8 cellular contexts compared by ENCODE assay signal in the genomic region with DNA sequence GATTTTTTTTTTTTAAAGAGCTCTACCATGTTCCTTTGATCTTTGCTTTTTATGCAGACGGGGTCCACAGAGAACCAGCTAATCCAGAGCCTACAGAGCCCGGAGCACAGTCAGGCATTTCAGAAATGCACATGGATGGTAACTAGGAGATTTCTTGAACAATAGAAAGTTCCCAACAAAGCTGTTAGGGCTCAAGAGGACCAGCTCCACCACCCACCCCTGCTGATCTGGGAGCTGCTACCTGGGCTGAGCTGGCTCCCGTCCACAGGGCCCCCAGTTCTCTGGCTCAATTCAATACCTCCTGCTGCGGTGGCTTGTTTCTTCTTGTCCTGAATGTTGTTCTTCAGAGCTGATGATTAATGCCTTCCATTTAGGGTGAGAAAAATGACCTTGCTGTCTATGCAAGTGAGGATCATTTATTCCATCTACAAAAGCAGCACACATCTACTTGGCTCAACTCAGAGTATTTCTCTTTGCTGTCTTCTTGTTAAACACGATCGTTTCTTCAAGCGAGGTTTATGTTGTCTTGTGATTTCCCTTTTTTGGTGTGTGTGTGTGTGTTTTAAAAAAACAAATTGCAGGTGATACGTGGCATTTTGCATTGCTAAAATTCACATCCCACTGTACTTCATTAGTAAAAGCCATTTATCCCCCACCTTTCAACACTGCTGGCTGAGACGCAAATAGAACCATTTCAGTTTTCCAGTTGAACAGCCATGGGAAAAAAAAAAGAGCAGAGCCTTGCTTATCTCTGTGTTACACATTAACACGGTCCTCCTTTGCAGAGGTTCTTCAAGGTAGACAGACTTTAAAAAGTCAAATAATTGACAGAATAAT. TPM values are rescaled to one million over a fixed set of nuclear protein-coding genes. Genes with fewer than 3 reads are reported as not detected.
DNase-seq lines count a peak whose midpoint lies in the region; ATAC-seq and TF ChIP-seq lines count a peak whose summit lies in the region.

No MANE protein-coding gene starts in this region.

- H3K27me3 ChIP-seq in vagina: no peaks in the 10 kb centered on the region

- no peak overlapping the region for H3K4me3 Mint-ChIP-seq in effector memory CD8-positive, alpha-beta T cell

- no peaks in the 10 kb centered on the region for H3K9me3 Mint-ChIP-seq in effector memory CD8-positive, alpha-beta T cell

- H3K27ac Mint-ChIP-seq in effector memory CD8-positive, alpha-beta T cell: no peak overlapping the region

- H3K36me3 ChIP-seq in vagina: no peaks in the 10 kb centered on the region

- peak overlapping the region; percentile 81 to 87 for H3K27ac ChIP-seq in coronary artery
- peak overlapping the region; percentile 80 for H3K27ac ChIP-seq in vagina

- H3K4me3 ChIP-seq in coronary artery: peak overlapping the region; percentile 27
- no peak overlapping the region for H3K4me3 ChIP-seq in vagina

- no peaks in the 10 kb centered on the region for H3K4me1 Mint-ChIP-seq in effector memory CD8-positive, alpha-beta T cell (ENCODE audit: low read depth in 2 of 2)

- no peaks in the 10 kb centered on the region for H3K36me3 Mint-ChIP-seq in effector memory CD8-positive, alpha-beta T cell (ENCODE audit: insufficient read depth)

- no peak for DNase-seq in Right ventricle myocardium inferior (ENCODE audit: missing footprints)
- DNase-seq in cardiac septum (ENCODE audit: low spot score): no peak
- DNase-seq in coronary artery (ENCODE audit: low spot score): no peak
- peak; percentile 56 to 70 for DNase-seq in lung microvascular endothelial cell (ENCODE audit: low read depth in 2 of 2)
- DNase-seq in vagina (ENCODE audit: extremely low spot score in 2 of 2): no peak
- no peak for DNase-seq in effector memory CD8-positive, alpha-beta T cell

- no peak for TF ChIP-seq POLR2A in vagina (IDR thresholded peaks at IDR 0.05)

- intact Hi-C loops in Right ventricle myocardium inferior (cut with DNase I) (no loop called here), cardiac septum (cut with DNase I) (no loop called here), vagina (cut with DNase I) (no loop called here)

- no peaks in the 10 kb centered on the region for H3K9me3 ChIP-seq in vagina

- TF ChIP-seq CTCF in coronary artery (IDR thresholded peaks at IDR 0.05): no peak
- TF ChIP-seq CTCF in vagina (IDR thresholded peaks at IDR 0.05): no peak

- H3K27me3 Mint-ChIP-seq in effector memory CD8-positive, alpha-beta T cell: peaks cover 59 to 62% of the 10 kb centered on the region in 2 donors

- H3K4me1 ChIP-seq in vagina: peaks cover 56% of the 10 kb centered on the region

- ATAC-seq in Right ventricle myocardium inferior: peak; percentile 44
- ATAC-seq in GM18870 (IDR thresholded peaks at IDR 0.05; ENCODE audit: unreplicated experiment): no peak
- ATAC-seq in HG03571 (IDR thresholded peaks at IDR 0.05; ENCODE audit: unreplicated experiment): no peak
- ATAC-seq in effector memory CD8-positive, alpha-beta T cell (replicated peaks): no peak

RNA-seq across cellular contexts. Expression of a gene that starts 31.3 kb away (rescaled TPM):
- total RNA-seq in Right ventricle myocardium inferior (862 TPM), cardiac septum (739 TPM), lung microvascular endothelial cell (724 and 1,907 TPM in 2 replicates), vagina (716 TPM)

Comparison
In these comparisons a context has a peak if more than half of its experiments do, and no peak if none do; other contexts are left out.
1. DNase-seq: peak in lung microvascular endothelial cell (2 of 2); none in Right ventricle myocardium inferior (single experiment), cardiac septum (single experiment), coronary artery (single experiment), vagina (0 of 2) and effector memory CD8-positive, alpha-beta T cell (0 of 3).